In genomic region chr4:20248155-20248558, GRCh38 we compare ENCODE assay signal across 9 cellular contexts. TPM values are rescaled to one million over a fixed set of nuclear protein-coding genes. Genes with fewer than 3 reads are reported as not detected.
DNase-seq lines count a peak whose midpoint lies in the region; ATAC-seq, FAIRE-seq and TF ChIP-seq lines count a peak whose summit lies in the region.
"Had no signal": no experiment of that assay in that cellular context is flagged by ENCODE, and none has a peak within 500 bp of the region (broad histone marks: within the 10 kb centered on the region; RNA-seq: fewer than 3 reads in every experiment).

No MANE protein-coding gene starts in this region.

- H3K9ac ChIP-seq in OCI-LY3 (ENCODE audit: low read length) = no peak overlapping the region
- H3K9ac ChIP-seq in endothelial cell of umbilical vein (replicated peaks; ENCODE audit: extremely low read depth, insufficient read depth, low read length) = no peak overlapping the region

- H3K79me2 ChIP-seq in DOHH2 (ENCODE audit: control insufficient read depth, low read length) (no peaks in the 10 kb centered on the region), OCI-LY3 (ENCODE audit: low read length) (no peaks in the 10 kb centered on the region), endothelial cell of umbilical vein (ENCODE audit: control insufficient read depth, insufficient read depth, low read length) (peaks cover 6% of the 10 kb centered on the region)

- ATAC-seq in HG03565 (IDR thresholded peaks at IDR 0.05; ENCODE audit: unreplicated experiment) (peak; percentile 46), GM19035 (IDR thresholded peaks at IDR 0.05; ENCODE audit: unreplicated experiment) (no peak), GM19467 (IDR thresholded peaks at IDR 0.05; ENCODE audit: unreplicated experiment) (no peak)

- peaks cover 3% of the 10 kb centered on the region for H3K36me3 Mint-ChIP-seq in osteocyte (ENCODE audit: unreplicated experiment)

- peak overlapping the region; percentile 18 for H3K27ac Mint-ChIP-seq in osteocyte (ENCODE audit: unreplicated experiment)
- H3K27ac Mint-ChIP-seq: T-helper 1 cell treated with Interleukin-12 subunit alpha and Interleukin-12 subunit beta and Interleukin-4 antibody, amounts not matched to agents 30 μg/mL and 1 μg/mL, for 36 hours had no signal

- TF ChIP-seq POLR2A in endothelial cell of umbilical vein (IDR thresholded peaks at IDR 0.05; ENCODE audit: low read depth, low read length) = no peak

- H3K36me3 ChIP-seq in DOHH2 (ENCODE audit: control insufficient read depth, low read length) = no peaks in the 10 kb centered on the region
- no peaks in the 10 kb centered on the region for H3K36me3 ChIP-seq in OCI-LY3 (replicated peaks; ENCODE audit: low read depth, low read length)
- no peaks in the 10 kb centered on the region for H3K36me3 ChIP-seq in endothelial cell of umbilical vein (ENCODE audit: control insufficient read depth in 2 of 2, extremely low read depth in 1 of 2, insufficient read depth in 2 of 2, low read length in 2 of 2)

- dilution Hi-C loops in endothelial cell of umbilical vein (cut with MboI; ENCODE audit: extremely low pct_ligation_motif_present, low sequenced_read_pairs) = no loop called here

- CTCF ChIA-PET in endothelial cell of umbilical vein (lab: Charles Lee) = interaction anchor here (0.6 to 2.6 kb wide), 117 partner anchors 9 to 1563 kb away, joined by 3 to 29 read pairs (median 4); no protein-coding TSS in a partner anchor

- H2AFZ ChIP-seq in OCI-LY3 (ENCODE audit: low read depth, low read length) (peak overlapping the region; percentile 49; the same call in 1 of the 2 replicates), endothelial cell of umbilical vein (ENCODE audit: low read depth, low read length) (peak overlapping the region; percentile 13)

- peak; percentile 76 for DNase-seq in endothelial cell of umbilical vein (ENCODE audit: low read depth, low spot score)
- no peak for DNase-seq in osteocyte (ENCODE audit: extremely low spot score, unreplicated experiment)
- no peak for DNase-seq in islet precursor cell

- intact Hi-C loops in endothelial cell of umbilical vein (cut with micrococcal nuclease) = loop anchor here (1.0 to 5.0 kb wide), 5 partner anchors 206 to 1023 kb away; no protein-coding TSS in a partner anchor

- no peaks in the 10 kb centered on the region for H3F3A ChIP-seq in DOHH2 (ENCODE audit: control insufficient read depth, insufficient read depth)

- peak; percentile 69 for TF ChIP-seq CTCF in DOHH2 (IDR thresholded peaks at IDR 0.05; ENCODE audit: low read depth, low read length, poor library complexity, severe bottlenecking)
- TF ChIP-seq CTCF in OCI-LY3 (IDR thresholded peaks at IDR 0.05; ENCODE audit: low read depth, low read length) = peak; percentile 86
- TF ChIP-seq CTCF in endothelial cell of umbilical vein (IDR thresholded peaks at IDR 0.05; ENCODE audit: extremely low read depth in 1 of 2, insufficient read depth in 1 of 2, low read depth in 1 of 2, low read length in 2 of 2) = peak; percentile 55 to 58
- peak; percentile 87 for TF ChIP-seq CTCF in osteocyte (IDR thresholded peaks at IDR 0.05)

- H3K9me3 Mint-ChIP-seq in osteocyte (ENCODE audit: unreplicated experiment) = peaks cover 5% of the 10 kb centered on the region
- H3K9me3 Mint-ChIP-seq: T-helper 1 cell treated with Interleukin-12 subunit alpha and Interleukin-12 subunit beta and Interleukin-4 antibody, amounts not matched to agents 30 μg/mL and 1 μg/mL, for 36 hours had no signal

- no peaks in the 10 kb centered on the region for H3K27me3 Mint-ChIP-seq in osteocyte (ENCODE audit: unreplicated experiment)

- H3K4me1 Mint-ChIP-seq in osteocyte (ENCODE audit: unreplicated experiment) = peaks cover 27% of the 10 kb centered on the region

- H3K4me3 Mint-ChIP-seq in osteocyte (ENCODE audit: unreplicated experiment) = no peak overlapping the region
- H3K4me3 Mint-ChIP-seq: T-helper 1 cell treated with Interleukin-12 subunit alpha and Interleukin-12 subunit beta and Interleukin-4 antibody, amounts not matched to agents 30 μg/mL and 1 μg/mL, for 36 hours had no signal

- no peaks in the 10 kb centered on the region for H3K9me2 ChIP-seq in DOHH2 (replicated peaks; ENCODE audit: control insufficient read depth, low read length)

- POLR2A ChIA-PET in endothelial cell of umbilical vein (lab: Charles Lee) = interaction anchor here (1.0 kb wide), 1 partner anchor 146 kb away, joined by 3 read pairs; no protein-coding TSS in a partner anchor

- H4K20me1 ChIP-seq in DOHH2 (ENCODE audit: control insufficient read depth, insufficient read depth, low read depth, low read length) = no peaks in the 10 kb centered on the region
- H4K20me1 ChIP-seq in OCI-LY3 (ENCODE audit: insufficient read depth, low read length) = no peaks in the 10 kb centered on the region
- no peaks in the 10 kb centered on the region for H4K20me1 ChIP-seq in endothelial cell of umbilical vein (replicated peaks; ENCODE audit: control insufficient read depth, extremely low read depth, insufficient read depth, low read length)

- no peak overlapping the region for H3K4me3 ChIP-seq in DOHH2 (ENCODE audit: low read length)
- no peak overlapping the region for H3K4me3 ChIP-seq in OCI-LY3 (ENCODE audit: low read length)
- no peak overlapping the region for H3K4me3 ChIP-seq in endothelial cell of umbilical vein (replicated peaks in 1 of 3; ENCODE audit: insufficient read depth in 1 of 3, low read depth in 1 of 3, low read length in 3 of 3)

- H3K4me2 ChIP-seq in DOHH2 (ENCODE audit: low read length) (no peak overlapping the region), OCI-LY3 (ENCODE audit: low read length) (peak overlapping the region; percentile 13; the same call in 1 of the 2 replicates), endothelial cell of umbilical vein (ENCODE audit: insufficient read depth, low read length) (no peak overlapping the region)

- H3K27ac ChIP-seq in DOHH2 (ENCODE audit: low read depth, low read length) (no peak overlapping the region), OCI-LY3 (ENCODE audit: low read length) (no peak overlapping the region), endothelial cell of umbilical vein (ENCODE audit: insufficient read depth, low read depth, low read length) (no peak overlapping the region)

- H3K4me1 ChIP-seq in DOHH2 (ENCODE audit: control insufficient read depth, low read length) (no peaks in the 10 kb centered on the region), OCI-LY3 (ENCODE audit: low read length) (peaks cover 3% of the 10 kb centered on the region; the same call in 1 of the 2 replicates), endothelial cell of umbilical vein (ENCODE audit: control insufficient read depth, extremely low read depth, insufficient read depth, low read length) (peaks cover 11% of the 10 kb centered on the region)

- peak; percentile 31 for FAIRE-seq in endothelial cell of umbilical vein (lab: Jason Lieb, UNC)

- no peaks in the 10 kb centered on the region for H3K27me3 ChIP-seq in DOHH2 (ENCODE audit: control insufficient read depth, low read length)
- H3K27me3 ChIP-seq in OCI-LY3 (ENCODE audit: low read depth, low read length) = no peaks in the 10 kb centered on the region
- H3K27me3 ChIP-seq in endothelial cell of umbilical vein (ENCODE audit: control insufficient read depth in 2 of 2, insufficient read depth in 2 of 2, low read length in 2 of 2) = no peaks in the 10 kb centered on the region

- H3K9me1 ChIP-seq in endothelial cell of umbilical vein (replicated peaks; ENCODE audit: control insufficient read depth, extremely low read depth, insufficient read depth, low read length) = no peaks in the 10 kb centered on the region

- H3K9me3 ChIP-seq in DOHH2 (ENCODE audit: control insufficient read depth, insufficient read depth, low read length) (peaks cover 8% of the 10 kb centered on the region; the same call in 1 of the 2 replicates), OCI-LY3 (ENCODE audit: insufficient read depth, low read length) (no peaks in the 10 kb centered on the region), endothelial cell of umbilical vein (replicated peaks; ENCODE audit: control insufficient read depth, insufficient read depth, low read length) (no peaks in the 10 kb centered on the region)

- no TSS peak for BruUV-seq in endothelial cell of umbilical vein (replicated peaks; lab: Mats Ljungman, UMichigan)

TF ChIP-seq in endothelial cell of umbilical vein, 7 proteins besides CTCF, POLR2A, EP300 and RAD21:
- TF ChIP-seq GATA2 (IDR thresholded peaks at IDR 0.05; ENCODE audit: insufficient read depth, insufficient read length, low read depth, low read length) = peak; percentile 9
- no peak for TF ChIP-seq EZH2 (IDR thresholded peaks at IDR 0.05; ENCODE audit: borderline replicate concordance, low read depth, low read length, severe bottlenecking)
- TF ChIP-seq MYC (IDR thresholded peaks at IDR 0.05; ENCODE audit: low read depth, low read length) = no peak

RNA-seq across cellular contexts. Expression of gene SLIT2, which starts 3.5 kb away (rescaled TPM):
- total RNA-seq in endothelial cell of umbilical vein (22.2 and 28.2 TPM in 2 replicates), osteocyte (45.6 and 55.6 TPM in 2 replicates)
- 7.7 and 9.3 TPM in 2 replicates for polyA plus RNA-seq in endothelial cell of umbilical vein
- polyA plus RNA-seq in endothelial cell of umbilical vein (2011; cell fraction: cytosol; rRNA removed) = 9.7 and 11.0 TPM in 2 replicates
- 17.3 and 23.1 TPM in 2 replicates for polyA plus RNA-seq in endothelial cell of umbilical vein (2011; cell fraction: nucleus; rRNA removed)
- polyA plus RNA-seq in endothelial cell of umbilical vein (2012) = 23.4 and 30.0 TPM in 2 replicates
- 30.9 and 37.5 TPM in 2 replicates for polyA minus RNA-seq in endothelial cell of umbilical vein
- polyA minus RNA-seq in endothelial cell of umbilical vein (2011; cell fraction: cytosol; rRNA and poly(A)+ RNA removed) = 1.6 TPM
- polyA minus RNA-seq in endothelial cell of umbilical vein (2011; cell fraction: nucleus; rRNA and poly(A)+ RNA removed) = 66.6 and 75.1 TPM in 2 replicates
